8 cellular contexts compared by ENCODE assay signal in genomic region chr6:111484655-111484974, GRCh38. TPM values are rescaled to one million over a fixed set of nuclear protein-coding genes. Genes with fewer than 3 reads are reported as not detected.
DNase-seq lines count a peak whose midpoint lies in the region; ATAC-seq and TF ChIP-seq lines count a peak whose summit lies in the region.

No MANE protein-coding gene starts in this region.

- peaks cover 0 to 6% (median 0%) of the 10 kb centered on the region in 11 experiments; a peak in 2 of 22 replicates for H3K9me3 ChIP-seq in BLaER1 treated with 17β-estradiol and CSF1 and Interleukin-3, amounts not matched to agents 10 nM and 100 nM (replicated peaks in 1 of 11)
- no peaks in the 10 kb centered on the region for H3K9me3 ChIP-seq in tibial nerve

- H3K4me3 ChIP-seq in BLaER1 treated with 17β-estradiol and CSF1 and Interleukin-3, amounts not matched to agents 10 nM and 100 nM = peak overlapping the region; percentile 78 to 96 (median 92)
- H3K4me3 ChIP-seq in tibial nerve = peak overlapping the region; percentile 71 to 99 (median 89)

- peak overlapping the region; percentile 89 to 98 (median 96) for H3K9ac ChIP-seq in BLaER1 treated with 17β-estradiol and CSF1 and Interleukin-3, amounts not matched to agents 10 nM and 100 nM

- H3K36me3 Mint-ChIP-seq in IgD-negative memory B cell = peaks cover 4% of the 10 kb centered on the region
- H3K36me3 Mint-ChIP-seq in activated naive CD8-positive, alpha-beta T cell treated with anti-CD3 and anti-CD28 coated beads, Interleukin-2, amount 50 U/mL, for 24 hours (ENCODE audit: low read depth) = peaks cover 17% of the 10 kb centered on the region

- H4K20me1 ChIP-seq in BLaER1 treated with 17β-estradiol and CSF1 and Interleukin-3, amounts not matched to agents 10 nM and 100 nM = peaks cover 0 to 31% (median 10%) of the 10 kb centered on the region in 11 experiments; a peak in 11 of 22 replicates

- 16 to 18% methylated on average over 7 of the region's 7 CpGs for WGBS in tibial nerve, 2 donors

- ATAC-seq in activated naive CD8-positive, alpha-beta T cell treated with anti-CD3 and anti-CD28 coated beads, Interleukin-2, amount 50 U/mL, for 24 hours = no peak
- no peak for ATAC-seq in GM19023 (IDR thresholded peaks at IDR 0.05; ENCODE audit: unreplicated experiment)

- H3K4me1 Mint-ChIP-seq in IgD-negative memory B cell = peaks cover 22 to 34% (median 24%) of the 10 kb centered on the region in 3 donors
- H3K4me1 Mint-ChIP-seq in activated naive CD8-positive, alpha-beta T cell treated with anti-CD3 and anti-CD28 coated beads, Interleukin-2, amount 50 U/mL, for 24 hours = peaks cover 51% of the 10 kb centered on the region

- DNase-seq in activated naive CD8-positive, alpha-beta T cell treated with anti-CD3 and anti-CD28 coated beads, Interleukin-2, amount 50 U/mL, for 24 hours = no peak
- DNase-seq in left kidney (ENCODE audit: low read depth, low spot score) = peak; percentile 51
- DNase-seq in tibial nerve (ENCODE audit: low spot score in 2 of 2) = no peak
- no peak for DNase-seq in SW 1271 (lab: John Stamatoyannopoulos, UW)
- no peak for DNase-seq in DMS114 treated with DMSO at 0.1 percent for 48 hours (lab: John Stamatoyannopoulos, UW; ENCODE audit: unreplicated experiment)

- H3K27me3 Mint-ChIP-seq in IgD-negative memory B cell = no peaks in the 10 kb centered on the region
- H3K27me3 Mint-ChIP-seq in activated naive CD8-positive, alpha-beta T cell treated with anti-CD3 and anti-CD28 coated beads, Interleukin-2, amount 50 U/mL, for 24 hours = no peaks in the 10 kb centered on the region

- peak overlapping the region; percentile 93 to 98 (median 97) for H3K27ac ChIP-seq in BLaER1 treated with 17β-estradiol and CSF1 and Interleukin-3, amounts not matched to agents 10 nM and 100 nM
- peak overlapping the region; percentile 97 to 100 (median 99) for H3K27ac ChIP-seq in tibial nerve

- peaks cover 40 to 69% (median 59%) of the 10 kb centered on the region in 10 experiments for H3K4me1 ChIP-seq in BLaER1 treated with 17β-estradiol and CSF1 and Interleukin-3, amounts not matched to agents 10 nM and 100 nM
- H3K4me1 ChIP-seq in tibial nerve = peaks cover 0 to 49% (median 16%) of the 10 kb centered on the region in 4 donors

- TF ChIP-seq POLR2A in tibial nerve (IDR thresholded peaks at IDR 0.05) = no peak

- H3K27me3 ChIP-seq in BLaER1 treated with 17β-estradiol and CSF1 and Interleukin-3, amounts not matched to agents 10 nM and 100 nM = no peaks in the 10 kb centered on the region
- no peaks in the 10 kb centered on the region for H3K27me3 ChIP-seq in tibial nerve

- no peak for TF ChIP-seq CTCF in tibial nerve (IDR thresholded peaks at IDR 0.05)

- no peaks in the 10 kb centered on the region for H3K9me3 Mint-ChIP-seq in IgD-negative memory B cell
- no peaks in the 10 kb centered on the region for H3K9me3 Mint-ChIP-seq in activated naive CD8-positive, alpha-beta T cell treated with anti-CD3 and anti-CD28 coated beads, Interleukin-2, amount 50 U/mL, for 24 hours

- peaks cover 0 to 38% (median 24%) of the 10 kb centered on the region in 11 experiments; a peak in 17 of 22 replicates for H3K36me3 ChIP-seq in BLaER1 treated with 17β-estradiol and CSF1 and Interleukin-3, amounts not matched to agents 10 nM and 100 nM
- H3K36me3 ChIP-seq in tibial nerve = no peaks in the 10 kb centered on the region

- H3K27ac Mint-ChIP-seq in IgD-negative memory B cell = peak overlapping the region; percentile 94 to 100 (median 99)
- peak overlapping the region; percentile 98 for H3K27ac Mint-ChIP-seq in activated naive CD8-positive, alpha-beta T cell treated with anti-CD3 and anti-CD28 coated beads, Interleukin-2, amount 50 U/mL, for 24 hours

- TF ChIP-seq EP300 in tibial nerve (IDR thresholded peaks at IDR 0.05) = no peak

- H3K4me3 Mint-ChIP-seq in IgD-negative memory B cell = peak overlapping the region; percentile 91 to 99 (median 97)
- H3K4me3 Mint-ChIP-seq in activated naive CD8-positive, alpha-beta T cell treated with anti-CD3 and anti-CD28 coated beads, Interleukin-2, amount 50 U/mL, for 24 hours = peak overlapping the region; percentile 95

- peak overlapping the region; percentile 78 to 95 (median 88) for H3K4me2 ChIP-seq in BLaER1 treated with 17β-estradiol and CSF1 and Interleukin-3, amounts not matched to agents 10 nM and 100 nM

RNA-seq across cellular contexts. Expression of gene REV3L, which starts 1.6 kb away (rescaled TPM):
- polyA plus RNA-seq in IgD-negative memory B cell = 16.5 TPM
- 10 to 100 TPM; 26.7 to 45.9 (median 34.1) TPM for total RNA-seq in tibial nerve
